Comparison of ENCODE assay signal across 13 cellular contexts in genomic region chr1:25112400-25112799, GRCh38.
"Had no signal": no experiment of that assay in that cellular context is flagged by ENCODE, and none has a peak within 500 bp of the region (broad histone marks: within the 10 kb centered on the region; RNA-seq: fewer than 3 reads in every experiment).

No MANE protein-coding gene starts in this region.

- DNase-seq: effector memory CD8-positive, alpha-beta T cell; gastrocnemius medialis; heart right ventricle; hypothalamus; kidney glomerular epithelial cell; mesendoderm; naive B cell; posterior cingulate gyrus; small intestine; stimulated activated CD4-positive, alpha-beta T cell treated with anti-CD3 and anti-CD28 coated beads, Interleukin-2, amount 100 ng/mL, for 48 hours; stimulated activated naive CD4-positive, alpha-beta T cell treated with Interleukin-2 at 50 U/mL for 16 hours; testis; upper lobe of right lung had no signal

- ATAC-seq: effector memory CD8-positive, alpha-beta T cell; gastrocnemius medialis; heart right ventricle; upper lobe of right lung had no signal
